In the genomic region with DNA sequence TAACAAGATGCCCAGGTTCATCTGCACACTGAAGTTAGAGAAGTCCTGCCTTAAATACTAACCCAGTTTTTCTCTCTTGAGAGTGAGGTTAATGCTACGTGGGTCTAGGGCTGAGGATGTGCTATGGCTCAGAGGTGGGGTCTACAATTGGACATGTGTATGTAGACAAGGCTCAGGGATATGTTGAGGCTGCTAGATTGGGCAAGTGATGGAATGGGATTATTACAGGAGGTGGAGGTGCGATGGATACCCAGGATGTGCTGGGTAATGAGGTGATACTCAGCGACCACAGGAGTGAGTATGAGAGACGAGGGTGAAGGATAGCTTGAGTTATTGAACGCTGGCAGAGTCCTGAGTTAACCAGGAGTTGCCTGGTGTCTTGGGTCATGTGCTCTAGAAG, we compare ENCODE assay signal across 19 cellular contexts. TPM values are rescaled to one million over a fixed set of nuclear protein-coding genes. Genes with fewer than 3 reads are reported as not detected.
DNase-seq lines count a peak whose midpoint lies in the region; ATAC-seq and TF ChIP-seq lines count a peak whose summit lies in the region.
"Had no signal": no experiment of that assay in that cellular context is flagged by ENCODE, and none has a peak within 500 bp of the region (broad histone marks: within the 10 kb centered on the region; RNA-seq: fewer than 3 reads in every experiment).

No MANE protein-coding gene starts in this region.

- CTCF ChIA-PET in activated naive CD4-positive, alpha-beta T cell treated with anti-CD3 and anti-CD28 coated beads for 36 hours (lab: Charles Lee): interaction anchor here (1.7 kb wide), 1 partner anchor 9 kb away, joined by 7 read pairs; no protein-coding TSS in a partner anchor

- no peaks in the 10 kb centered on the region for H3K4me1 ChIP-seq in neuronal stem cell (ENCODE audit: control insufficient read depth in 2 of 2, insufficient read depth in 1 of 2, low read depth in 1 of 2, low read length in 2 of 2)
- H3K4me1 ChIP-seq: HAP-1 had no signal

- H3K23ac ChIP-seq in neuronal stem cell (ENCODE audit: low read depth, low read length, poor library complexity): no peak overlapping the region

- H3K79me1 ChIP-seq in neuronal stem cell (ENCODE audit: low read depth, low read length): no peaks in the 10 kb centered on the region

- no peaks in the 10 kb centered on the region for H3K27me3 ChIP-seq in neuronal stem cell (ENCODE audit: control insufficient read depth in 3 of 3, insufficient read depth in 3 of 3, low read depth in 1 of 3, low read length in 3 of 3)

- H3K9me3 ChIP-seq in neuronal stem cell (replicated peaks in 1 of 2; ENCODE audit: control insufficient read depth in 2 of 2, insufficient read depth in 1 of 2, low read depth in 1 of 2, low read length in 2 of 2): peaks cover 0 to 3% of the 10 kb centered on the region in 2 donors
- H3K9me3 ChIP-seq: HAP-1 had no signal

- no peak overlapping the region for H2BK120ac ChIP-seq in neuronal stem cell (ENCODE audit: low read depth, low read length)

- H3K4ac ChIP-seq in neuronal stem cell (ENCODE audit: low read length): no peak overlapping the region

- no peak overlapping the region for H4K91ac ChIP-seq in neuronal stem cell (ENCODE audit: low read depth, low read length, poor library complexity)

- no peak overlapping the region for H3K27ac ChIP-seq in neuronal stem cell (replicated peaks; ENCODE audit: low read length)

- no peak for ATAC-seq in activated T-helper 17 cell treated with anti-CD3 and anti-CD28 coated beads, Interleukin-2, amount 50 U/mL, for 72 hours (replicated peaks)
- no peak for ATAC-seq in HG03159 (IDR thresholded peaks at IDR 0.05; ENCODE audit: unreplicated experiment)
- no peak for ATAC-seq in HG03571 (IDR thresholded peaks at IDR 0.05; ENCODE audit: unreplicated experiment)

- no peak for DNase-seq in activated naive CD4-positive, alpha-beta T cell treated with anti-CD3 and anti-CD28 coated beads for 36 hours
- DNase-seq in activated naive CD4-positive, alpha-beta T cell treated with Interleukin-2 at 50 U/mL for 16 hours: no peak
- DNase-seq in endothelial cell (ENCODE audit: low spot score) (no peak), neuronal stem cell (ENCODE audit: low spot score) (no peak)
- DNase-seq: COR-L47; GF-D8; KBM-7; NCI-H1436; NCI-H2029; NCI-H2171; NCI-H446; NCI-H69; NK-92 treated with Interleukin-12 subunit alpha and Interleukin-12 subunit beta, amount 100 ng/mL, for 24 hours; SHP77 had no signal

- no peak for TF ChIP-seq CTCF in endothelial cell (IDR thresholded peaks at IDR 0.05; ENCODE audit: unreplicated experiment)

- H3K36me3 Mint-ChIP-seq in activated naive CD4-positive, alpha-beta T cell treated with anti-CD3 and anti-CD28 coated beads for 36 hours (ENCODE audit: low read depth): peaks cover 50% of the 10 kb centered on the region
- peaks cover 58% of the 10 kb centered on the region for H3K36me3 Mint-ChIP-seq in activated T-helper 17 cell treated with anti-CD3 and anti-CD28 coated beads, Interleukin-2, amount 50 U/mL, for 72 hours (ENCODE audit: low read depth)
- H3K36me3 Mint-ChIP-seq in endothelial cell (ENCODE audit: low read depth, unreplicated experiment): peaks cover 55% of the 10 kb centered on the region

- no peaks in the 10 kb centered on the region for H3K27me3 Mint-ChIP-seq in activated naive CD4-positive, alpha-beta T cell treated with anti-CD3 and anti-CD28 coated beads for 36 hours (ENCODE audit: low read depth)
- no peaks in the 10 kb centered on the region for H3K27me3 Mint-ChIP-seq in activated T-helper 17 cell treated with anti-CD3 and anti-CD28 coated beads, Interleukin-2, amount 50 U/mL, for 72 hours
- peaks cover 5% of the 10 kb centered on the region for H3K27me3 Mint-ChIP-seq in endothelial cell (ENCODE audit: unreplicated experiment)

- no peaks in the 10 kb centered on the region for H3K9me3 Mint-ChIP-seq in activated naive CD4-positive, alpha-beta T cell treated with anti-CD3 and anti-CD28 coated beads for 36 hours
- H3K9me3 Mint-ChIP-seq in activated T-helper 17 cell treated with anti-CD3 and anti-CD28 coated beads, Interleukin-2, amount 50 U/mL, for 72 hours: no peaks in the 10 kb centered on the region
- no peaks in the 10 kb centered on the region for H3K9me3 Mint-ChIP-seq in endothelial cell (ENCODE audit: unreplicated experiment)
- H3K9me3 Mint-ChIP-seq: CD14-positive monocyte had no signal

- H2BK5ac ChIP-seq in neuronal stem cell (ENCODE audit: low read length): no peak overlapping the region

- H2BK15ac ChIP-seq in neuronal stem cell (ENCODE audit: low read length): no peak overlapping the region

- no CpG with 5 or more reads among the region's 5 CpGs for WGBS in neuronal stem cell (ENCODE audit: extremely low coverage in 2 of 2, insufficient read length in 2 of 2, insufficient replicate concordance in 1 of 2), 2 donors

- H3K4me3 ChIP-seq in neuronal stem cell (ENCODE audit: low read length in 2 of 2): no peak overlapping the region
- H3K4me3 ChIP-seq: HAP-1 had no signal

- no peak overlapping the region for H3K18ac ChIP-seq in neuronal stem cell (ENCODE audit: low read length)

- H4K8ac ChIP-seq in neuronal stem cell (ENCODE audit: low read depth, low read length): no peak overlapping the region

- H3K4me2 ChIP-seq in neuronal stem cell (ENCODE audit: insufficient read depth, low read length, poor library complexity, severe bottlenecking): no peak overlapping the region

- H3K4me3 Mint-ChIP-seq in activated naive CD4-positive, alpha-beta T cell treated with anti-CD3 and anti-CD28 coated beads for 36 hours: no peak overlapping the region
- peak overlapping the region; percentile 60 for H3K4me3 Mint-ChIP-seq in activated T-helper 17 cell treated with anti-CD3 and anti-CD28 coated beads, Interleukin-2, amount 50 U/mL, for 72 hours
- peak overlapping the region; percentile 11 for H3K4me3 Mint-ChIP-seq in endothelial cell (ENCODE audit: unreplicated experiment)
- H3K4me3 Mint-ChIP-seq: CD14-positive monocyte had no signal

- no peak overlapping the region for H3K14ac ChIP-seq in neuronal stem cell (ENCODE audit: low read length)

- peak overlapping the region; percentile 20 for H3K27ac Mint-ChIP-seq in activated naive CD4-positive, alpha-beta T cell treated with anti-CD3 and anti-CD28 coated beads for 36 hours
- peak overlapping the region; percentile 82 for H3K27ac Mint-ChIP-seq in activated T-helper 17 cell treated with anti-CD3 and anti-CD28 coated beads, Interleukin-2, amount 50 U/mL, for 72 hours
- H3K27ac Mint-ChIP-seq in endothelial cell (ENCODE audit: unreplicated experiment): no peak overlapping the region

- H2AFZ ChIP-seq in neuronal stem cell (ENCODE audit: low read length): no peak overlapping the region

- H2AK5ac ChIP-seq in neuronal stem cell (ENCODE audit: low read depth, low read length): no peak overlapping the region

- no peak overlapping the region for H3K9ac ChIP-seq in neuronal stem cell (ENCODE audit: low read depth, low read length, poor library complexity)

- H3K36me3 ChIP-seq in neuronal stem cell (replicated peaks in 1 of 2; ENCODE audit: control insufficient read depth in 2 of 2, insufficient read depth in 2 of 2, low read length in 2 of 2): peaks cover 35 to 75% of the 10 kb centered on the region in 2 donors

- intact Hi-C loops in activated naive CD4-positive, alpha-beta T cell treated with anti-CD3 and anti-CD28 coated beads for 36 hours (cut with micrococcal nuclease): loop anchor here (2.0 to 5.0 kb wide), 2 partner anchors 57 to 131 kb away; a partner anchor contains a TSS

- H3K4me1 Mint-ChIP-seq in activated naive CD4-positive, alpha-beta T cell treated with anti-CD3 and anti-CD28 coated beads for 36 hours (ENCODE audit: low read depth): peaks cover 32% of the 10 kb centered on the region
- peaks cover 7% of the 10 kb centered on the region for H3K4me1 Mint-ChIP-seq in activated T-helper 17 cell treated with anti-CD3 and anti-CD28 coated beads, Interleukin-2, amount 50 U/mL, for 72 hours
- H3K4me1 Mint-ChIP-seq in endothelial cell (ENCODE audit: unreplicated experiment): no peaks in the 10 kb centered on the region
- H3K4me1 Mint-ChIP-seq: CD14-positive monocyte had no signal

- no peak overlapping the region for H2BK12ac ChIP-seq in neuronal stem cell (ENCODE audit: low read length)

RNA-seq across cellular contexts. Expression of a gene that starts 38.1 kb away (rescaled TPM):
- 100 to 1,000 TPM; 228 to 232 TPM for total RNA-seq in activated naive CD4-positive, alpha-beta T cell treated with anti-CD3 and anti-CD28 coated beads for 36 hours
- 100 to 1,000 TPM; 165 to 201 TPM for total RNA-seq in activated T-helper 17 cell treated with anti-CD3 and anti-CD28 coated beads, Interleukin-2, amount 50 U/mL, for 72 hours
- 302 TPM for total RNA-seq in endothelial cell (ENCODE audit: unreplicated experiment)
- polyA plus RNA-seq in neuronal stem cell (2013, experiment 1 of 2): 141 TPM
- 139 TPM for polyA plus RNA-seq in neuronal stem cell (2013, experiment 2 of 2)

RNA-seq across cellular contexts. Expression of a gene that starts 41.4 kb away (rescaled TPM):
- 10 to 100 TPM; 22.3 to 23.6 TPM for total RNA-seq in activated naive CD4-positive, alpha-beta T cell treated with anti-CD3 and anti-CD28 coated beads for 36 hours
- total RNA-seq in activated T-helper 17 cell treated with anti-CD3 and anti-CD28 coated beads, Interleukin-2, amount 50 U/mL, for 72 hours: 10 to 100 TPM; 18.4 to 31.4 TPM
- total RNA-seq in endothelial cell (ENCODE audit: unreplicated experiment): 16.4 TPM
- 18.9 TPM for polyA plus RNA-seq in neuronal stem cell (2013, experiment 1 of 2)
- polyA plus RNA-seq in neuronal stem cell (2013, experiment 2 of 2): 17.1 TPM

RNA-seq across cellular contexts. Expression of a gene that starts 56.6 kb away (rescaled TPM):
- 10 to 100 TPM; 10.7 to 11.1 TPM for total RNA-seq in activated naive CD4-positive, alpha-beta T cell treated with anti-CD3 and anti-CD28 coated beads for 36 hours
- 10 to 100 TPM in 1 of 2 donors, 1 to 10 TPM in 1; 8.8 to 15.1 TPM for total RNA-seq in activated T-helper 17 cell treated with anti-CD3 and anti-CD28 coated beads, Interleukin-2, amount 50 U/mL, for 72 hours
- 15.4 TPM for total RNA-seq in endothelial cell (ENCODE audit: unreplicated experiment)
- 10.5 TPM for polyA plus RNA-seq in neuronal stem cell (2013, experiment 1 of 2)
- polyA plus RNA-seq in neuronal stem cell (2013, experiment 2 of 2): 10.4 TPM
